Comparison of ENCODE assay signal across 8 cellular contexts in the genomic region with DNA sequence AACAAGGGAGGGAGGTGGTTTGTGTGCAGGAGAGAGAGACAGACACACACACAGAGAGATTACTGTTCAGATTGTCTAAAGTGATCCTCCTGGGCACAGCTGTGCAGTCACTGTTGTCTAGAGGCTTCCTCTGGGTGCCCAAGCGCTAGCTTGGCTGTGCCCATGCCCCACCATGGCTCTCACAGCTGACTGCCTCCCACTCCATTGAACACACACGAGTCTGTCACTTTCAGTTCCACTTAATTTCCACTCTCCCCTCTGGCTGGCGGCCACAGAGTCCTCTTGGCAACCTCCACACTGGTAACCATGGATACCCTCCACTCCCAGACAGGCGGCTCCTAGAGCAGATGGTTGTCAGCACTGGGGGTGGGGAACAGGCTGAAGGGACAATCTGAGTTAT. TPM values are rescaled to one million over a fixed set of nuclear protein-coding genes. Genes with fewer than 3 reads are reported as not detected.
DNase-seq lines count a peak whose midpoint lies in the region; ATAC-seq and TF ChIP-seq lines count a peak whose summit lies in the region.

No MANE protein-coding gene starts in this region.

- intact Hi-C loops in testis (cut with DNase I; ENCODE audit: low total_unique reads), result no loop called here

- no peaks in the 10 kb centered on the region for H3K9me3 ChIP-seq in testis

- H3K4me3 ChIP-seq in GM06990 (replicated peaks; ENCODE audit: low read depth, low read length) (no peak overlapping the region), brain microvascular endothelial cell (ENCODE audit: low read depth, low read length) (no peak overlapping the region), kidney epithelial cell (ENCODE audit: low read depth, low read length) (no peak overlapping the region), testis (no peak overlapping the region)

- H3K4me1 ChIP-seq in testis, result peaks cover 6% of the 10 kb centered on the region

- ATAC-seq in HG03025 (IDR thresholded peaks at IDR 0.05; ENCODE audit: low FRiP score, unreplicated experiment), result no peak

- no peak overlapping the region for H3K4me3 Mint-ChIP-seq in osteocyte (ENCODE audit: unreplicated experiment)

- DNase-seq in GM06990 (ENCODE audit: extremely low read depth, insufficient read length) (peak; percentile 31), NCI-H2227 treated with DMSO at 0.1 percent for 48 hours (lab: John Stamatoyannopoulos, UW) (peak; percentile 87), brain microvascular endothelial cell (peak; percentile 39), kidney epithelial cell (ENCODE audit: low read depth) (peak; percentile 31), testis (peak; percentile 64), osteocyte (ENCODE audit: extremely low spot score, unreplicated experiment) (no peak), hepatic stellate cell (ENCODE audit: low spot score) (no peak)

- no peaks in the 10 kb centered on the region for H3K36me3 ChIP-seq in GM06990 (ENCODE audit: control insufficient read depth, insufficient read depth, low read length)
- H3K36me3 ChIP-seq in brain microvascular endothelial cell (replicated peaks), result no peaks in the 10 kb centered on the region
- no peaks in the 10 kb centered on the region for H3K36me3 ChIP-seq in kidney epithelial cell (ENCODE audit: control insufficient read depth, insufficient read depth, low read length)
- H3K36me3 ChIP-seq in testis (ENCODE audit: low read depth, missing control alignments), result no peaks in the 10 kb centered on the region

- TF ChIP-seq POLR2A in testis (IDR thresholded peaks at IDR 0.05), result no peak

- no peak overlapping the region for H3K27ac Mint-ChIP-seq in osteocyte (ENCODE audit: unreplicated experiment)

- 21 to 39% methylated on average over 4 of the region's 4 CpGs for WGBS in testis, 2 donors

- H3K36me3 Mint-ChIP-seq in osteocyte (ENCODE audit: unreplicated experiment), result no peaks in the 10 kb centered on the region

- H3K27me3 Mint-ChIP-seq in osteocyte (ENCODE audit: unreplicated experiment), result peaks cover 66% of the 10 kb centered on the region

- no peaks in the 10 kb centered on the region for H3K9me3 Mint-ChIP-seq in osteocyte (ENCODE audit: unreplicated experiment)

- H3K4me1 Mint-ChIP-seq in osteocyte (ENCODE audit: unreplicated experiment), result peaks cover 4% of the 10 kb centered on the region

- H3K27ac ChIP-seq in brain microvascular endothelial cell, result no peak overlapping the region
- no peak overlapping the region for H3K27ac ChIP-seq in testis

- TF ChIP-seq CTCF in GM06990 (IDR thresholded peaks at IDR 0.05; ENCODE audit: insufficient read depth, low read length, poor library complexity, severe bottlenecking) (no peak), brain microvascular endothelial cell (IDR thresholded peaks at IDR 0.05; ENCODE audit: low read depth, low read length, missing control alignments) (no peak), kidney epithelial cell (IDR thresholded peaks at IDR 0.05; ENCODE audit: insufficient read depth, low read length, poor library complexity, severe bottlenecking) (no peak), testis (IDR thresholded peaks at IDR 0.05) (no peak), osteocyte (IDR thresholded peaks at IDR 0.05) (no peak)

- H3K27me3 ChIP-seq in GM06990 (replicated peaks; ENCODE audit: control insufficient read depth, insufficient read depth, low read length), result no peaks in the 10 kb centered on the region
- no peaks in the 10 kb centered on the region for H3K27me3 ChIP-seq in brain microvascular endothelial cell (replicated peaks)
- no peaks in the 10 kb centered on the region for H3K27me3 ChIP-seq in kidney epithelial cell (ENCODE audit: control insufficient read depth, insufficient read depth, low read length)
- no peaks in the 10 kb centered on the region for H3K27me3 ChIP-seq in testis

- in situ Hi-C loops in brain microvascular endothelial cell (cut with HindIII; ENCODE audit: low pct_ligation_motif_present, low sequenced_read_pairs), result no loop called here

RNA-seq across cellular contexts. Expression of gene MAP6, which starts 29.1 kb away (rescaled TPM):
- total RNA-seq in kidney epithelial cell (3.3 and 5.7 TPM in 2 replicates), testis (10 to 100 TPM; 17.8 to 23.8 TPM), osteocyte (2.3 and 3.0 TPM in 2 replicates)
- 38.1 TPM for polyA plus RNA-seq in testis (ENCODE audit: insufficient read depth, low read depth, low replicate concordance)

Comparison
In these comparisons a context has a peak if more than half of its experiments do, and no peak if none do; other contexts are left out.
1. DNase-seq: peak in GM06990 (single experiment), NCI-H2227 treated with DMSO at 0.1 percent for 48 hours (single experiment), brain microvascular endothelial cell (single experiment), kidney epithelial cell (single experiment) and testis (single experiment); none in osteocyte (single experiment) and hepatic stellate cell (single experiment).